Comparison of ENCODE assay signal across 23 cellular contexts in the genomic region with DNA sequence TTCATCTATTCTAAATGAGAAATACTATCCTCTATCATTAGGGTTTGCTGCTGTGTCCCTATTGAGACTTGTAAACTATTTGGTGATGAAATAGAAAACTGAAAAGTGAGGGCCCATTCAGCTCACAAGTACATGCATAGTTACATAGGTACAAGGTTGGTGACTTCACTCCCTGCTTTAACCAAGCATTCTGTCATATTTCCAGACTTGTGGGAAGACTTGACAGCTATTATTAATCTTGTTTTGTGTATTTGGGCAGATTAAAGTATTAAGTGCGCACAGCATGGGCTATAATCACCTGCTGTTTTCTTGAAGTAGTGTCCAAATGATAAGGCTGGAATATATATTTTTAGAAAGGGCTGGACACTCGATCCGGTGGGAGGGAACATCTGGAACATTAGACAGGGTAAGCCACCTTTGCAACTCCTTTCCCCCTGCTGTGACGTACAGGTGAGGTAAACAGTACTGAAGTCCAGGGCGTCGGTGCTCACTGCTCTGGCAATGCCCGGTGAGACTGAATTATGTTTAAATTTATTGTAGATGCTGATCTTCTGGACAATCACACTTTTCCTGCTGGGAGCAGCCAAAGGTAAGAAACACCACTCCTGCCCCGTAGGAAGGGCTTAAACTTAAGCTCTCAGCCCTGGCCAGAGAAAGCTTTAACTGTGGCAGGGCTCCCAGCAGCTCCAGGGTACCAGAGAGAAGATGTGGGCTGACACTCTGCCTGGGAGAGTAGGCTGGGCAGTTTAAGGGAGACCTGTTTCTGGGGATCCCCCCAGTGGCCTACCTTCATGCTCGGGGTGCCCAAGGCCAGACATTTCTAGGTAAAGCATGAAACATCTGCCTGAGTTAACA. TPM values are rescaled to one million over a fixed set of nuclear protein-coding genes. Genes with fewer than 3 reads are reported as not detected.
DNase-seq lines count a peak whose midpoint lies in the region; ATAC-seq and TF ChIP-seq lines count a peak whose summit lies in the region.
"Had no signal": no experiment of that assay in that cellular context is flagged by ENCODE, and none has a peak within 500 bp of the region (broad histone marks: within the 10 kb centered on the region; RNA-seq: fewer than 3 reads in every experiment).

TSS of gene PNLIPRP1 (plus strand) at position 370 of the 855 bp plus-strand sequence. CDS start at position 541, 171 bp downstream.

- in situ Hi-C loops in transverse colon (cut with MboI; ENCODE audit: low pct_ligation_motif_present in 1 of 4, low pct_unique_long_range_greater_than_20kb in 1 of 4, low sequenced_read_pairs in 3 of 4), result no loop called here

- DNase-seq in NCI-H1417 (lab: John Stamatoyannopoulos, UW), result peak in 2 of 3 experiments; percentile 40 to 80
- peak; percentile 61 for DNase-seq in NCI-H82 (lab: John Stamatoyannopoulos, UW)
- no peak for DNase-seq in lower lobe of right lung
- peak; percentile 50 for DNase-seq in transverse colon
- DNase-seq in NCI-H2196 (lab: John Stamatoyannopoulos, UW; ENCODE audit: unreplicated experiment), result no peak
- DNase-seq in DMS53 (lab: John Stamatoyannopoulos, UW), result no peak
- DNase-seq: CD4-positive, CD25-positive, alpha-beta regulatory T cell; DMS153; Karpas-422; NCI-H1092; NCI-H1436 treated with DMSO at 0.1 percent for 48 hours; NCI-H187 treated with DMSO at 0.1 percent for 48 hours; NCI-H2107; NCI-H345; NCI-H510A treated with DMSO at 0.1 percent for 48 hours; NCI-H748 treated with DMSO at 0.1 percent for 48 hours; Right ventricle myocardium superior; RPMI8226 had no signal

- TF ChIP-seq POLR2A in transverse colon (IDR thresholded peaks at IDR 0.05), result no peak

- no peaks in the 10 kb centered on the region for H3K9me3 ChIP-seq in lower lobe of right lung
- no peaks in the 10 kb centered on the region for H3K9me3 ChIP-seq in transverse colon

- TF ChIP-seq CTCF in lower lobe of right lung (IDR thresholded peaks at IDR 0.05) (no peak), transverse colon (IDR thresholded peaks at IDR 0.05) (no peak)

- H3K36me3 ChIP-seq in lower lobe of right lung, result no peaks in the 10 kb centered on the region
- no peaks in the 10 kb centered on the region for H3K36me3 ChIP-seq in transverse colon

- H3K4me3 ChIP-seq in lower lobe of right lung (no peak within 1 kb of the TSS), transverse colon (no peak within 1 kb of the TSS)

- H3K27ac ChIP-seq in lower lobe of right lung, result no peak within 1 kb of the TSS
- peak within 1 kb of the TSS; percentile 11 to 76 (median 58) for H3K27ac ChIP-seq in transverse colon

- intact Hi-C loops in lower lobe of right lung (cut with DNase I), result no loop called here
- intact Hi-C loops in transverse colon (cut with DNase I; ENCODE audit: low total_unique reads), result no loop called here

- H3K27me3 ChIP-seq in lower lobe of right lung (ENCODE audit: low read depth), result no peaks in the 10 kb centered on the region
- H3K27me3 ChIP-seq in transverse colon, result no peaks in the 10 kb centered on the region

- no peak for TF ChIP-seq EP300 in transverse colon (IDR thresholded peaks at IDR 0.05; ENCODE audit: low read depth)

- peak; percentile 27 to 60 for ATAC-seq in lower lobe of right lung
- no peak for ATAC-seq in HG03097 (IDR thresholded peaks at IDR 0.05; ENCODE audit: low FRiP score, unreplicated experiment)
- ATAC-seq: HepG2 had no signal

- whole genome bisulfite sequencing in transverse colon (ENCODE audit: low coverage in 1 of 2), 2 donors, result 48% methylated on average over 8 to 9 of the region's 9 CpGs

- H3K4me1 ChIP-seq in lower lobe of right lung (no peaks in the 10 kb centered on the region), transverse colon (peaks cover 0 to 20% (median 15%) of the 10 kb centered on the region in 4 donors)

RNA-seq across cellular contexts. Expression of gene PNLIPRP1, which starts in this region (rescaled TPM):
- total RNA-seq in lower lobe of right lung, result not detected
- not detected for total RNA-seq in transverse colon
- total RNA-seq: A172; CD4-positive, CD25-positive, alpha-beta regulatory T cell; HepG2; HT1080; Right ventricle myocardium superior; SK-MEL-5 had no signal

Comparison
In these comparisons a context has a peak if more than half of its experiments do, and no peak if none do; other contexts are left out.
1. Peak in ATAC-seq in lower lobe of right lung; RNA of the gene not detected or under 1 TPM.
2. Peak in DNase-seq and H3K27ac ChIP-seq in transverse colon; RNA of the gene not detected or under 1 TPM.
3. DNase-seq: peak in NCI-H1417 (2 of 3) and NCI-H82 (single experiment); none in lower lobe of right lung (single experiment), NCI-H2196 (single experiment) and DMS53 (single experiment).